Comparison of ENCODE assay signal across 1 cellular context in the genomic region with DNA sequence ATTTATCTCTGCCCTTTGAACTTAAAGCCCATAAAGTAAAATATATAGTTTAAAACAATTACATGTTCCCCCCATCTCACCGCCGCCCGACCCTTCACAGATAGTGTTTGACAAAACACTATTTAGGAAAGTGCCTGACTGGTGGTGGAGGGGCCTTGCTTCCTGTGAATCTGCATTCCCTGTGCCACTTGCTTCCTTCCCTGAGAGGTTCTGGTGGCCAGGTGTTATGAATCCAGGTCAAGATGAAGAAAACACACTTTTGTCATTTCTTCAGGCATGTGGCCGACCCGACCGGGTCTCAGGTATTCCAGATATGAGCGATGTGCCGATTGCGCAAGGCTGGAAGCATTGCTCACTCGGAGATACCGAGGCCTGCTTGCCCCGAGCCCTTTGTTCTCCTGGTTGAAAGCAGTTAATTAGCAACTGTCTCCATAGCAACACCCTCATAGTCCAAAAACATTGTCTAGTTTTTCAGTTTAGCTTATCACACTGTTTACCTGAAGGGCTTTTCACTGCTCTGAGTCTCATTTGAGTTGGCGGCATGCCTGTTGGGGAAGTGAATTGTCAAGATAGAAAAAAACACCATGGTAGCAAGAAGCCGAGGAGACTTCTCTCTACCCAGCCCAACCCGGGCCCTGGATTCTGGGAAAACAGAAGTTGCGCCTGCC.
TF ChIP-seq lines count a peak whose summit lies in the region.

No MANE protein-coding gene starts in this region.

TF ChIP-seq in neural cell, 6 proteins besides CTCF, POLR2A, EP300 and RAD21 (continued from another document):
- TF ChIP-seq, protein P1, sequence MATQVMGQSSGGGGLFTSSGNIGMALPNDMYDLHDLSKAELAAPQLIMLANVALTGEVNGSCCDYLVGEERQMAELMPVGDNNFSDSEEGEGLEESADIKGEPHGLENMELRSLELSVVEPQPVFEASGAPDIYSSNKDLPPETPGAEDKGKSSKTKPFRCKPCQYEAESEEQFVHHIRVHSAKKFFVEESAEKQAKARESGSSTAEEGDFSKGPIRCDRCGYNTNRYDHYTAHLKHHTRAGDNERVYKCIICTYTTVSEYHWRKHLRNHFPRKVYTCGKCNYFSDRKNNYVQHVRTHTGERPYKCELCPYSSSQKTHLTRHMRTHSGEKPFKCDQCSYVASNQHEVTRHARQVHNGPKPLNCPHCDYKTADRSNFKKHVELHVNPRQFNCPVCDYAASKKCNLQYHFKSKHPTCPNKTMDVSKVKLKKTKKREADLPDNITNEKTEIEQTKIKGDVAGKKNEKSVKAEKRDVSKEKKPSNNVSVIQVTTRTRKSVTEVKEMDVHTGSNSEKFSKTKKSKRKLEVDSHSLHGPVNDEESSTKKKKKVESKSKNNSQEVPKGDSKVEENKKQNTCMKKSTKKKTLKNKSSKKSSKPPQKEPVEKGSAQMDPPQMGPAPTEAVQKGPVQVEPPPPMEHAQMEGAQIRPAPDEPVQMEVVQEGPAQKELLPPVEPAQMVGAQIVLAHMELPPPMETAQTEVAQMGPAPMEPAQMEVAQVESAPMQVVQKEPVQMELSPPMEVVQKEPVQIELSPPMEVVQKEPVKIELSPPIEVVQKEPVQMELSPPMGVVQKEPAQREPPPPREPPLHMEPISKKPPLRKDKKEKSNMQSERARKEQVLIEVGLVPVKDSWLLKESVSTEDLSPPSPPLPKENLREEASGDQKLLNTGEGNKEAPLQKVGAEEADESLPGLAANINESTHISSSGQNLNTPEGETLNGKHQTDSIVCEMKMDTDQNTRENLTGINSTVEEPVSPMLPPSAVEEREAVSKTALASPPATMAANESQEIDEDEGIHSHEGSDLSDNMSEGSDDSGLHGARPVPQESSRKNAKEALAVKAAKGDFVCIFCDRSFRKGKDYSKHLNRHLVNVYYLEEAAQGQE (IDR thresholded peaks at IDR 0.05; ENCODE audit: borderline replicate concordance), result no peak
- TF ChIP-seq SMC3 (conservative IDR thresholded peaks at IDR 0.05; ENCODE audit: poor library complexity) (no peak), POLR2AphosphoS5 (IDR thresholded peaks at IDR 0.05) (no peak), TAF1 (IDR thresholded peaks at IDR 0.05; ENCODE audit: low read depth) (no peak)
TF ChIP-seq in neural cell: peak in this region for 0.
